ENCODE assay signal across 1 cellular context in genomic region chr17:4789701-4789950, GRCh38.
A peak's percentile ranks its signal among the peaks of the same experiment; 100 is the strongest.
TF ChIP-seq lines count a peak whose summit lies in the region.

No MANE protein-coding gene starts in this region.

TF ChIP-seq in H1, 55 proteins besides CTCF, POLR2A, EP300 and RAD21:
- TF ChIP-seq EZH2 (IDR thresholded peaks at IDR 0.05; ENCODE audit: low read depth, low read length, severe bottlenecking) (peak; percentile 23), TAF1 (IDR thresholded peaks at IDR 0.05; ENCODE audit: low read depth, low read length) (no peak), SIN3A (conservative IDR thresholded peaks at IDR 0.05 in 1 of 2, IDR thresholded peaks at IDR 0.05 in 1 of 2; ENCODE audit: low read depth in 1 of 2, low read length in 2 of 2) (no peak), CTBP2 (IDR thresholded peaks at IDR 0.05; ENCODE audit: borderline replicate concordance, insufficient read depth, insufficient read length, low read length) (no peak), SIX5 (IDR thresholded peaks at IDR 0.05; ENCODE audit: low read depth, low read length) (no peak), CEBPB (IDR thresholded peaks at IDR 0.05; ENCODE audit: low read depth, low read length) (no peak), CBX5 (IDR thresholded peaks at IDR 0.05; ENCODE audit: low read depth, low read length) (no peak), HDAC2 (IDR thresholded peaks at IDR 0.05; ENCODE audit: borderline replicate concordance in 1 of 2, low read depth in 2 of 2, low read length in 2 of 2) (0 out of 4 replicates have a peak, but pooled peaks of 1 of the 2 experiments have one; percentile 59), YY1 (IDR thresholded peaks at IDR 0.05; ENCODE audit: low read depth, low read length) (peak; percentile 68; the same call in 1 of the 2 replicates), CHD7 (IDR thresholded peaks at IDR 0.05; ENCODE audit: insufficient replicate concordance, low read length) (no peak), MAFK (IDR thresholded peaks at IDR 0.05; ENCODE audit: low read depth, low read length) (no peak), GABPA (IDR thresholded peaks at IDR 0.05; ENCODE audit: borderline replicate concordance, insufficient read depth, low read length) (no peak), KDM1A (IDR thresholded peaks at IDR 0.05; ENCODE audit: borderline replicate concordance, low read length) (no peak), PHF8 (conservative IDR thresholded peaks at IDR 0.05; ENCODE audit: low read depth, low read length) (no peak), E2F6 (IDR thresholded peaks at IDR 0.05) (no peak; the same call in 1 of the 2 replicates), SP1 (IDR thresholded peaks at IDR 0.05; ENCODE audit: low read depth, low read length) (no peak), BACH1 (IDR thresholded peaks at IDR 0.05; ENCODE audit: low read length) (no peak), SP4 (IDR thresholded peaks at IDR 0.05; ENCODE audit: low read length) (no peak), POU5F1 (IDR thresholded peaks at IDR 0.05; ENCODE audit: low read depth, low read length) (no peak), SAP30 (IDR thresholded peaks at IDR 0.05; ENCODE audit: insufficient read depth, insufficient replicate concordance, low read length) (no peak), CHD2 (IDR thresholded peaks at IDR 0.05; ENCODE audit: low read length) (no peak), RBBP5 (IDR thresholded peaks at IDR 0.05; ENCODE audit: borderline replicate concordance, low read depth, low read length) (no peak; the same call in 1 of the 2 replicates), TBP (IDR thresholded peaks at IDR 0.05; ENCODE audit: low read depth, low read length) (no peak), ASH2L (IDR thresholded peaks at IDR 0.05; ENCODE audit: low read length) (peak; percentile 64), RNF2 (IDR thresholded peaks at IDR 0.05; ENCODE audit: borderline replicate concordance, low read depth, low read length, missing control alignments, poor library complexity, severe bottlenecking) (peak; percentile 9), SIRT6 (IDR thresholded peaks at IDR 0.05; ENCODE audit: low read length) (no peak), BCL11A (IDR thresholded peaks at IDR 0.05; ENCODE audit: low read depth in 2 of 2, low read length in 2 of 2) (no peak), ATF3 (IDR thresholded peaks at IDR 0.05; ENCODE audit: insufficient read depth, low read depth, low read length) (no peak)
- TF ChIP-seq, protein P1, sequence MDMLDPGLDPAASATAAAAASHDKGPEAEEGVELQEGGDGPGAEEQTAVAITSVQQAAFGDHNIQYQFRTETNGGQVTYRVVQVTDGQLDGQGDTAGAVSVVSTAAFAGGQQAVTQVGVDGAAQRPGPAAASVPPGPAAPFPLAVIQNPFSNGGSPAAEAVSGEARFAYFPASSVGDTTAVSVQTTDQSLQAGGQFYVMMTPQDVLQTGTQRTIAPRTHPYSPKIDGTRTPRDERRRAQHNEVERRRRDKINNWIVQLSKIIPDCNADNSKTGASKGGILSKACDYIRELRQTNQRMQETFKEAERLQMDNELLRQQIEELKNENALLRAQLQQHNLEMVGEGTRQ (IDR thresholded peaks at IDR 0.05; ENCODE audit: low read length) = no peak
